ENCODE assay signal across 1 cellular context in genomic region chr2:68244456-68244855, GRCh38.
TF ChIP-seq lines count a peak whose summit lies in the region.

No MANE protein-coding gene starts in this region.

TF ChIP-seq in SK-N-SH treated with all-trans-retinoic acid at 6 μM for 48 hours, 23 proteins besides CTCF, POLR2A, EP300 and RAD21 (continued from another document):
- TF ChIP-seq ESRRG (CRISPR knock-in tag; IDR thresholded peaks at IDR 0.05) (no peak), SNAI2 (CRISPR knock-in tag; IDR thresholded peaks at IDR 0.05) (no peak), ZC3H10 (CRISPR knock-in tag; IDR thresholded peaks at IDR 0.05) (no peak)
- TF ChIP-seq, protein P1, sequence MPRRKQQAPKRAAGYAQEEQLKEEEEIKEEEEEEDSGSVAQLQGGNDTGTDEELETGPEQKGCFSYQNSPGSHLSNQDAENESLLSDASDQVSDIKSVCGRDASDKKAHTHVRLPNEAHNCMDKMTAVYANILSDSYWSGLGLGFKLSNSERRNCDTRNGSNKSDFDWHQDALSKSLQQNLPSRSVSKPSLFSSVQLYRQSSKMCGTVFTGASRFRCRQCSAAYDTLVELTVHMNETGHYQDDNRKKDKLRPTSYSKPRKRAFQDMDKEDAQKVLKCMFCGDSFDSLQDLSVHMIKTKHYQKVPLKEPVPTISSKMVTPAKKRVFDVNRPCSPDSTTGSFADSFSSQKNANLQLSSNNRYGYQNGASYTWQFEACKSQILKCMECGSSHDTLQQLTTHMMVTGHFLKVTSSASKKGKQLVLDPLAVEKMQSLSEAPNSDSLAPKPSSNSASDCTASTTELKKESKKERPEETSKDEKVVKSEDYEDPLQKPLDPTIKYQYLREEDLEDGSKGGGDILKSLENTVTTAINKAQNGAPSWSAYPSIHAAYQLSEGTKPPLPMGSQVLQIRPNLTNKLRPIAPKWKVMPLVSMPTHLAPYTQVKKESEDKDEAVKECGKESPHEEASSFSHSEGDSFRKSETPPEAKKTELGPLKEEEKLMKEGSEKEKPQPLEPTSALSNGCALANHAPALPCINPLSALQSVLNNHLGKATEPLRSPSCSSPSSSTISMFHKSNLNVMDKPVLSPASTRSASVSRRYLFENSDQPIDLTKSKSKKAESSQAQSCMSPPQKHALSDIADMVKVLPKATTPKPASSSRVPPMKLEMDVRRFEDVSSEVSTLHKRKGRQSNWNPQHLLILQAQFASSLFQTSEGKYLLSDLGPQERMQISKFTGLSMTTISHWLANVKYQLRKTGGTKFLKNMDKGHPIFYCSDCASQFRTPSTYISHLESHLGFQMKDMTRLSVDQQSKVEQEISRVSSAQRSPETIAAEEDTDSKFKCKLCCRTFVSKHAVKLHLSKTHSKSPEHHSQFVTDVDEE (CRISPR knock-in tag; IDR thresholded peaks at IDR 0.05): no peak
